19 cellular contexts compared by ENCODE assay signal in genomic region chr5:118247468-118247867, GRCh38.
"Had no signal": no experiment of that assay in that cellular context is flagged by ENCODE, and none has a peak within 500 bp of the region (broad histone marks: within the 10 kb centered on the region; RNA-seq: fewer than 3 reads in every experiment).

No MANE protein-coding gene starts in this region.

- H3K36me3 ChIP-seq: colonic mucosa, ovary, right atrium auricular region, sigmoid colon, tibial nerve, upper lobe of right lung had no signal

- H3K9me3 ChIP-seq: colonic mucosa, ovary, testis had no signal

- H3K27ac ChIP-seq: colonic mucosa, hepatocyte, ovary, right atrium auricular region, sigmoid colon, skin epidermis, testis, tibial nerve, upper lobe of right lung had no signal

- H3K27ac Mint-ChIP-seq: naive thymus-derived CD8-positive, alpha-beta T cell; stimulated activated naive B cell treated with anti-CD40 and anti-IgM and Interleukin-4, amounts not matched to agents 10 μg/mL and 1 μg/mL and 100 μg/mL, for 72 hours; stimulated activated naive CD8-positive, alpha-beta T cell treated with anti-CD3 and anti-CD28 coated beads, Interleukin-15, amount 100 ng/mL, for 72 hours had no signal

- H3K79me2 ChIP-seq: hepatocyte had no signal

- H3K4me3 ChIP-seq: colonic mucosa, hepatocyte, mucosa of descending colon, ovary, right atrium auricular region, sigmoid colon, skin epidermis, testis, tibial nerve, upper lobe of right lung had no signal

- H3K27me3 Mint-ChIP-seq: naive thymus-derived CD8-positive, alpha-beta T cell; stimulated activated naive CD8-positive, alpha-beta T cell treated with anti-CD3 and anti-CD28 coated beads, Interleukin-15, amount 100 ng/mL, for 72 hours had no signal

- H3K4me1 Mint-ChIP-seq: naive thymus-derived CD8-positive, alpha-beta T cell; stimulated activated naive B cell treated with anti-CD40 and anti-IgM and Interleukin-4, amounts not matched to agents 10 μg/mL and 1 μg/mL and 100 μg/mL, for 72 hours; stimulated activated naive CD8-positive, alpha-beta T cell treated with anti-CD3 and anti-CD28 coated beads, Interleukin-15, amount 100 ng/mL, for 72 hours had no signal

- H3K4me2 ChIP-seq: hepatocyte had no signal

- H2AFZ ChIP-seq: hepatocyte had no signal

- ATAC-seq: mucosa of descending colon; naive thymus-derived CD8-positive, alpha-beta T cell; stimulated activated naive B cell treated with anti-CD40 and anti-IgM and Interleukin-4, amounts not matched to agents 10 μg/mL and 1 μg/mL and 100 μg/mL, for 72 hours; stimulated activated naive CD8-positive, alpha-beta T cell treated with anti-CD3 and anti-CD28 coated beads, Interleukin-15, amount 100 ng/mL, for 72 hours; upper lobe of right lung had no signal

- H3K4me1 ChIP-seq: colonic mucosa, right atrium auricular region, sigmoid colon, testis, tibial nerve, upper lobe of right lung had no signal

- H3K4me3 Mint-ChIP-seq: naive thymus-derived CD8-positive, alpha-beta T cell; stimulated activated naive B cell treated with anti-CD40 and anti-IgM and Interleukin-4, amounts not matched to agents 10 μg/mL and 1 μg/mL and 100 μg/mL, for 72 hours; stimulated activated naive CD8-positive, alpha-beta T cell treated with anti-CD3 and anti-CD28 coated beads, Interleukin-15, amount 100 ng/mL, for 72 hours had no signal

- H3K27me3 ChIP-seq: colonic mucosa, hepatocyte, ovary, right atrium auricular region, sigmoid colon, testis, tibial nerve, upper lobe of right lung had no signal

- DNase-seq: colonic mucosa; dermis blood vessel endothelial cell; erythroblast; foreskin melanocyte; head of caudate nucleus; mucosa of descending colon; ovary; sigmoid colon; stimulated activated CD4-positive, alpha-beta T cell treated with anti-CD3 and anti-CD28 coated beads, Interleukin-2, amount 100 ng/mL, for 24 hours; stimulated activated CD4-positive, alpha-beta T cell treated with anti-CD3 and anti-CD28 coated beads, Interleukin-4, amount 100 ng/mL, for 4 hours; stimulated activated naive B cell treated with anti-CD40 and anti-IgM and Interleukin-4, amounts not matched to agents 10 μg/mL and 1 μg/mL and 100 μg/mL, for 72 hours; stimulated activated naive CD8-positive, alpha-beta T cell treated with anti-CD3 and anti-CD28 coated beads, Interleukin-15, amount 100 ng/mL, for 72 hours; testis; upper lobe of right lung had no signal

- H3K36me3 Mint-ChIP-seq: stimulated activated naive B cell treated with anti-CD40 and anti-IgM and Interleukin-4, amounts not matched to agents 10 μg/mL and 1 μg/mL and 100 μg/mL, for 72 hours had no signal
